ENCODE assay signal across 8 cellular contexts in genomic region chr9:15306068-15306756, GRCh38. TPM values are rescaled to one million over a fixed set of nuclear protein-coding genes. Genes with fewer than 3 reads are reported as not detected.
DNase-seq lines count a peak whose midpoint lies in the region; ATAC-seq and TF ChIP-seq lines count a peak whose summit lies in the region.

No MANE protein-coding gene starts in this region.

- DNase-seq in DMS 273 treated with DMSO at 0.1 percent for 48 hours (lab: John Stamatoyannopoulos, UW) (peak; percentile 23), NCI-H510A (lab: John Stamatoyannopoulos, UW) (peak; percentile 61), fibroblast of mammary gland (ENCODE audit: low read depth) (peak; percentile 55)
- peak; percentile 62 to 67 for DNase-seq in activated T-cell treated with anti-CD3 and anti-CD28 coated beads, Interleukin-2, amount 50 U/mL, for 48 hours
- peak; percentile 67 for DNase-seq in natural killer cell treated with Interleukin-12 subunit alpha and Interleukin-12 subunit beta and Interleukin-15 and Interleukin-18, amount 100 ng/mL, for 72 hours (ENCODE audit: low spot score)

- no peak for TF ChIP-seq CTCF in fibroblast of mammary gland (conservative IDR thresholded peaks at IDR 0.05; ENCODE audit: control insufficient read depth, insufficient read depth, low read depth, low read length)

- no peaks in the 10 kb centered on the region for H3K36me3 Mint-ChIP-seq in natural killer cell treated with Interleukin-12 subunit alpha and Interleukin-12 subunit beta and Interleukin-15 and Interleukin-18, amount 100 ng/mL, for 72 hours

- peak overlapping the region; percentile 85 for H3K4me3 Mint-ChIP-seq in natural killer cell treated with Interleukin-12 subunit alpha and Interleukin-12 subunit beta and Interleukin-15 and Interleukin-18, amount 100 ng/mL, for 72 hours

- ATAC-seq in HG02840 (IDR thresholded peaks at IDR 0.05; ENCODE audit: low FRiP score, unreplicated experiment) (peak; percentile 29), HG03039 (IDR thresholded peaks at IDR 0.05; ENCODE audit: unreplicated experiment) (no peak), GM21786 (IDR thresholded peaks at IDR 0.05; ENCODE audit: unreplicated experiment) (no peak)
- ATAC-seq in natural killer cell treated with Interleukin-12 subunit alpha and Interleukin-12 subunit beta and Interleukin-15 and Interleukin-18, amount 100 ng/mL, for 72 hours = peak; percentile 16 to 22

- peaks cover 28 to 37% of the 10 kb centered on the region in 2 donors for H3K4me1 Mint-ChIP-seq in natural killer cell treated with Interleukin-12 subunit alpha and Interleukin-12 subunit beta and Interleukin-15 and Interleukin-18, amount 100 ng/mL, for 72 hours (ENCODE audit: low read depth in 2 of 2)

- peak overlapping the region; percentile 68 to 82 for H3K27ac Mint-ChIP-seq in natural killer cell treated with Interleukin-12 subunit alpha and Interleukin-12 subunit beta and Interleukin-15 and Interleukin-18, amount 100 ng/mL, for 72 hours

- no peaks in the 10 kb centered on the region for H3K27me3 Mint-ChIP-seq in natural killer cell treated with Interleukin-12 subunit alpha and Interleukin-12 subunit beta and Interleukin-15 and Interleukin-18, amount 100 ng/mL, for 72 hours

- H3K9me3 Mint-ChIP-seq in natural killer cell treated with Interleukin-12 subunit alpha and Interleukin-12 subunit beta and Interleukin-15 and Interleukin-18, amount 100 ng/mL, for 72 hours = no peaks in the 10 kb centered on the region

- peak overlapping the region; percentile 82 for H3K4me3 ChIP-seq in fibroblast of mammary gland (ENCODE audit: control insufficient read depth, low read depth, low read length)

RNA-seq across cellular contexts. Expression of gene TTC39B, which starts 0.8 kb away (rescaled TPM):
- total RNA-seq in natural killer cell treated with Interleukin-12 subunit alpha and Interleukin-12 subunit beta and Interleukin-15 and Interleukin-18, amount 100 ng/mL, for 72 hours = 10 to 100 TPM; 12.4 to 20.6 TPM

Comparison
In these comparisons a context has a peak if more than half of its experiments do, and no peak if none do; other contexts are left out.
1. ATAC-seq: peak in HG02840 (single experiment) and natural killer cell treated with Interleukin-12 subunit alpha and Interleukin-12 subunit beta and Interleukin-15 and Interleukin-18, amount 100 ng/mL, for 72 hours (2 of 2); none in HG03039 (single experiment) and GM21786 (single experiment).
2. Peak in every context shown above with its lines, with median percentiles within 50 percentile points of each other: DNase-seq.